ENCODE assay signal across 7 cellular contexts in genomic region chr11:22670803-22671202, GRCh38. TPM values are rescaled to one million over a fixed set of nuclear protein-coding genes. Genes with fewer than 3 reads are reported as not detected.
DNase-seq lines count a peak whose midpoint lies in the region; ATAC-seq and TF ChIP-seq lines count a peak whose summit lies in the region.

No MANE protein-coding gene starts in this region.

- no peak for TF ChIP-seq POLR2A in testis (IDR thresholded peaks at IDR 0.05)

- no peak overlapping the region for H3K23ac ChIP-seq in mesenchymal stem cell (ENCODE audit: low read length in 2 of 2)

- no peak overlapping the region for H3K4ac ChIP-seq in mesenchymal stem cell (ENCODE audit: low read depth in 1 of 2, low read length in 2 of 2)

- no peak overlapping the region for H4K8ac ChIP-seq in mesenchymal stem cell (ENCODE audit: low read length)

- no peak overlapping the region for H3K18ac ChIP-seq in mesenchymal stem cell (ENCODE audit: low read depth in 1 of 2, low read length in 2 of 2)

- H2AFZ ChIP-seq in PC-3 (ENCODE audit: low read length) (no peak overlapping the region), mesenchymal stem cell (ENCODE audit: low read depth, low read length) (no peak overlapping the region)

- H3K9me2 ChIP-seq in PC-3 (replicated peaks; ENCODE audit: low read length), result no peaks in the 10 kb centered on the region

- peak; percentile 31; the same call in 1 of the 2 replicates for TF ChIP-seq CTCF in PC-3 (conservative IDR thresholded peaks at IDR 0.05; ENCODE audit: low read depth, low read length)
- no peak for TF ChIP-seq CTCF in ascending aorta (IDR thresholded peaks at IDR 0.05)
- TF ChIP-seq CTCF in testis (IDR thresholded peaks at IDR 0.05), result no peak

- no peak overlapping the region for H2BK5ac ChIP-seq in mesenchymal stem cell (ENCODE audit: low read depth, low read length, poor library complexity, severe bottlenecking)

- no peaks in the 10 kb centered on the region for H3K36me3 ChIP-seq in PC-3 (ENCODE audit: low read depth, low read length)
- no peaks in the 10 kb centered on the region for H3K36me3 ChIP-seq in mesenchymal stem cell (ENCODE audit: control insufficient read depth in 1 of 2, insufficient read depth in 2 of 2, low read depth in 1 of 2, low read length in 2 of 2)
- H3K36me3 ChIP-seq in ascending aorta, result no peaks in the 10 kb centered on the region
- H3K36me3 ChIP-seq in testis (ENCODE audit: low read depth, missing control alignments), result no peaks in the 10 kb centered on the region

- H2AK5ac ChIP-seq in mesenchymal stem cell (ENCODE audit: low read length, severe bottlenecking), result no peak overlapping the region

- H2BK12ac ChIP-seq in mesenchymal stem cell (ENCODE audit: low read length in 2 of 2), result no peak overlapping the region

- CTCF ChIA-PET in PC-3 (lab: Charles Lee), result no interaction called here

- H3K4me2 ChIP-seq in PC-3 (ENCODE audit: low read length), result no peak overlapping the region
- no peak overlapping the region for H3K4me2 ChIP-seq in mesenchymal stem cell (ENCODE audit: low read length, poor library complexity, severe bottlenecking)

- H3K9me3 ChIP-seq in PC-3 (ENCODE audit: low read length) (no peaks in the 10 kb centered on the region), mesenchymal stem cell (ENCODE audit: control insufficient read depth, low read length) (no peaks in the 10 kb centered on the region), ascending aorta (no peaks in the 10 kb centered on the region), testis (no peaks in the 10 kb centered on the region)

- no peaks in the 10 kb centered on the region for H3K79me1 ChIP-seq in mesenchymal stem cell (replicated peaks; ENCODE audit: low read length, poor library complexity, severe bottlenecking)

- H3K27ac ChIP-seq in PC-3 (ENCODE audit: low read length) (no peak overlapping the region), mesenchymal stem cell (ENCODE audit: low read length, poor library complexity, severe bottlenecking) (no peak overlapping the region), ascending aorta (no peak overlapping the region), testis (no peak overlapping the region)

- WGBS in mesenchymal stem cell, result no CpG with 5 or more reads among the region's 1 CpG
- WGBS in testis, 2 donors, result 88 to 97% methylated on average over 1 of the region's 1 CpG

- no TSS peak for BruUV-seq in PC-3 (replicated peaks; lab: Mats Ljungman, UMichigan)

- ATAC-seq in GM18861 (IDR thresholded peaks at IDR 0.05; ENCODE audit: unreplicated experiment) (peak; percentile 46), HG02759 (IDR thresholded peaks at IDR 0.05; ENCODE audit: unreplicated experiment) (peak; percentile 28), PC-3 (0 out of 2 replicates have a peak, but pooled peaks have one; percentile 29)

- intact Hi-C loops in PC-3 (cut with micrococcal nuclease) (no loop called here), ascending aorta (cut with DNase I) (no loop called here), testis (cut with DNase I; ENCODE audit: low total_unique reads) (no loop called here)

- H3K4me1 ChIP-seq in PC-3 (ENCODE audit: insufficient read depth, low read length) (no peaks in the 10 kb centered on the region), mesenchymal stem cell (ENCODE audit: control insufficient read depth, insufficient read depth, low read depth, low read length) (peaks cover 1% of the 10 kb centered on the region), ascending aorta (peaks cover 0 to 3% of the 10 kb centered on the region in 2 donors), testis (peaks cover 8% of the 10 kb centered on the region)

- H3K9ac ChIP-seq in PC-3 (ENCODE audit: low read length), result no peak overlapping the region
- no peak overlapping the region for H3K9ac ChIP-seq in mesenchymal stem cell (ENCODE audit: low read length)

- H3K4me3 ChIP-seq in PC-3 (ENCODE audit: low read length) (no peak overlapping the region), mesenchymal stem cell (ENCODE audit: insufficient read depth in 1 of 2, low read depth in 1 of 2, low read length in 2 of 2) (no peak overlapping the region), ascending aorta (no peak overlapping the region), testis (no peak overlapping the region)

- peaks cover 66% of the 10 kb centered on the region for H3K27me3 ChIP-seq in PC-3 (ENCODE audit: low read length)
- peaks cover 12 to 45% of the 10 kb centered on the region in 2 experiments for H3K27me3 ChIP-seq in mesenchymal stem cell (ENCODE audit: control insufficient read depth in 1 of 2, insufficient read depth in 1 of 2, low read length in 2 of 2)
- H3K27me3 ChIP-seq in ascending aorta, result no peaks in the 10 kb centered on the region
- no peaks in the 10 kb centered on the region for H3K27me3 ChIP-seq in testis

- H3F3A ChIP-seq in PC-3 (ENCODE audit: low read length, unreplicated experiment), result no peaks in the 10 kb centered on the region

- DNase-seq in PC-3 (peak; percentile 28), mesenchymal stem cell (peak; percentile 22), ascending aorta (ENCODE audit: low spot score in 2 of 2) (no peak), testis (no peak), T-helper 9 cell (no peak)

- H4K91ac ChIP-seq in mesenchymal stem cell (ENCODE audit: low read length), result no peak overlapping the region

- H2BK15ac ChIP-seq in mesenchymal stem cell (ENCODE audit: low read depth, poor library complexity, severe bottlenecking), result no peak overlapping the region

- H3K79me2 ChIP-seq in PC-3 (ENCODE audit: low read length), result no peaks in the 10 kb centered on the region

- H2BK120ac ChIP-seq in mesenchymal stem cell (ENCODE audit: low read depth, low read length), result no peak overlapping the region

- H4K20me1 ChIP-seq in PC-3 (ENCODE audit: low read length), result no peaks in the 10 kb centered on the region

- H3K14ac ChIP-seq in mesenchymal stem cell (ENCODE audit: low read length in 2 of 2), result no peak overlapping the region

- POLR2A ChIA-PET in PC-3 (lab: Charles Lee; ENCODE audit: unreplicated experiment), result no interaction called here

RNA-seq across cellular contexts. Expression of gene GAS2, which starts 4.4 kb away (rescaled TPM):
- total RNA-seq in PC-3 (2014; rRNA removed) (not detected in 2 replicates), ascending aorta (27.0 TPM), testis (10 to 100 TPM in 1 of 2 donors, 1 to 10 TPM in 1; 9.0 to 25.2 TPM)
- polyA plus RNA-seq in mesenchymal stem cell (2013, experiment 1 of 2), result 0.99 TPM
- polyA plus RNA-seq in mesenchymal stem cell (2013, experiment 2 of 2), result 0.67 TPM
- 5.5 TPM for polyA plus RNA-seq in testis (ENCODE audit: insufficient read depth, low read depth, low replicate concordance)

RNA-seq across cellular contexts. Expression of gene FANCF, which starts 45.2 kb away (rescaled TPM):
- 5.0 TPM in 2 replicates for total RNA-seq in PC-3 (2014; rRNA removed)
- 6.6 TPM for polyA plus RNA-seq in mesenchymal stem cell (2013, experiment 1 of 2)
- polyA plus RNA-seq in mesenchymal stem cell (2013, experiment 2 of 2), result 6.6 TPM
- 0.32 TPM for total RNA-seq in ascending aorta
- 10 to 100 TPM; 11.3 to 14.8 TPM for total RNA-seq in testis
- 12.7 TPM for polyA plus RNA-seq in testis (ENCODE audit: insufficient read depth, low read depth, low replicate concordance)

Comparison
In these comparisons a context has a peak if more than half of its experiments do, and no peak if none do; other contexts are left out.
1. DNase-seq: peak in PC-3 (single experiment) and mesenchymal stem cell (single experiment); none in ascending aorta (0 of 2), testis (single experiment) and T-helper 9 cell (single experiment).
2. Peak in every context shown above with its lines, with median percentiles within 50 percentile points of each other: ATAC-seq.